1 cellular context compared by ENCODE assay signal in genomic region chr13:99985886-99986527, GRCh38.
TF ChIP-seq lines count a peak whose summit lies in the region.

No MANE protein-coding gene starts in this region.

TF ChIP-seq in H1, 55 proteins besides CTCF, POLR2A, EP300 and RAD21:
- TF ChIP-seq BCL11A (IDR thresholded peaks at IDR 0.05; ENCODE audit: low read depth in 2 of 2, low read length in 2 of 2) (no peak), CEBPB (IDR thresholded peaks at IDR 0.05; ENCODE audit: low read depth, low read length) (no peak), CREB1 (IDR thresholded peaks at IDR 0.05) (no peak), MAFK (IDR thresholded peaks at IDR 0.05; ENCODE audit: low read depth, low read length) (no peak)
